In genomic region chr13:107650081-107650701, GRCh38 we compare ENCODE assay signal across 8 cellular contexts.
DNase-seq lines count a peak whose midpoint lies in the region; ATAC-seq lines count a peak whose summit lies in the region.

No MANE protein-coding gene starts in this region.

- peak; percentile 15 for DNase-seq in activated T-cell treated with anti-CD3 and anti-CD28 coated beads, Interleukin-2, amount 50 U/mL, for 1 hour
- DNase-seq in activated T-cell treated with anti-CD3 and anti-CD28 coated beads for 4 hours (no peak), NCI-H748 (lab: John Stamatoyannopoulos, UW; ENCODE audit: unreplicated experiment) (peak; percentile 80), amygdala (lab: John Stamatoyannopoulos, UW) (peak in 37 of 56 donors; percentile 0 to 71 (median 12)), hippocampal formation (lab: John Stamatoyannopoulos, UW) (peak; percentile 9 to 16), smooth muscle cell of the brain vasculature (ENCODE audit: low read depth, low spot score) (peak; percentile 37), NCI-H345 treated with DMSO at 0.1 percent for 48 hours (lab: John Stamatoyannopoulos, UW; ENCODE audit: unreplicated experiment) (no peak)

- ATAC-seq in HG02852 (IDR thresholded peaks at IDR 0.05; ENCODE audit: unreplicated experiment) = peak; percentile 95

Comparison
In these comparisons a context has a peak if more than half of its experiments do, and no peak if none do; other contexts are left out.
1. DNase-seq: peak in activated T-cell treated with anti-CD3 and anti-CD28 coated beads, Interleukin-2, amount 50 U/mL, for 1 hour (single experiment), NCI-H748 (single experiment), amygdala (37 of 56), hippocampal formation (2 of 2) and smooth muscle cell of the brain vasculature (single experiment); none in activated T-cell treated with anti-CD3 and anti-CD28 coated beads for 4 hours (single experiment) and NCI-H345 treated with DMSO at 0.1 percent for 48 hours (single experiment).